In genomic region chr6:156886409-156886808, GRCh38 we compare ENCODE assay signal across 9 cellular contexts.
A peak's percentile ranks its signal among the peaks of the same experiment; 100 is the strongest.
DNase-seq lines count a peak whose midpoint lies in the region; ATAC-seq and TF ChIP-seq lines count a peak whose summit lies in the region.
"Had no signal": no experiment of that assay in that cellular context is flagged by ENCODE, and none has a peak within 500 bp of the region (broad histone marks: within the 10 kb centered on the region; RNA-seq: fewer than 3 reads in every experiment).

No MANE protein-coding gene starts in this region.

- H3K9me3 ChIP-seq in A673 (ENCODE audit: low read depth, low read length, poor library complexity, severe bottlenecking) = no peaks in the 10 kb centered on the region

- H3K36me3 ChIP-seq in A673 (ENCODE audit: insufficient read depth, low read length, poor library complexity, severe bottlenecking) = no peaks in the 10 kb centered on the region

- intact Hi-C loops in activated T-helper 2 cell treated with anti-CD3 and anti-CD28 coated beads, Interferon-gamma antibody, Interleukin-2, Interleukin-4, amounts not matched to agents 10 μg/mL and 5 μg/mL and 100 μg/mL, durations not matched to agents 14 hours and 24 hours and 36 hours (cut with micrococcal nuclease) = no loop called here
- intact Hi-C loops in A673 (cut with micrococcal nuclease; ENCODE audit: unreplicated experiment) = no loop called here

- H3K27me3 ChIP-seq in A673 (replicated peaks; ENCODE audit: insufficient read depth, low read depth, low read length, poor library complexity) = no peaks in the 10 kb centered on the region

- H3K27ac ChIP-seq in A673 (ENCODE audit: low read depth, low read length, poor library complexity, severe bottlenecking) = no peak overlapping the region
- H3K27ac ChIP-seq: epithelial cell of prostate had no signal

- H3K4me1 Mint-ChIP-seq in activated T-helper 2 cell treated with anti-CD3 and anti-CD28 coated beads, Interferon-gamma antibody, Interleukin-2, Interleukin-4, amounts not matched to agents 10 μg/mL and 5 μg/mL and 100 μg/mL, durations not matched to agents 14 hours and 24 hours and 36 hours (ENCODE audit: low read depth) = peaks cover 33% of the 10 kb centered on the region
- peaks cover 54 to 70% of the 10 kb centered on the region in 2 donors for H3K4me1 Mint-ChIP-seq in natural killer cell treated with Interleukin-12 subunit alpha and Interleukin-12 subunit beta and Interleukin-15 and Interleukin-18, amount 100 ng/mL, for 72 hours (ENCODE audit: low read depth in 2 of 2)

- POLR2A ChIA-PET in A673 (lab: Charles Lee; ENCODE audit: low non-redundant PET) = no interaction called here

- H3K4me3 ChIP-seq in A673 (ENCODE audit: low read depth, low read length, poor library complexity, severe bottlenecking) = no peak overlapping the region

- peaks cover 15% of the 10 kb centered on the region for H3K4me1 ChIP-seq in A673 (ENCODE audit: insufficient read depth, low read length, poor library complexity, severe bottlenecking)

- ATAC-seq in HG03060 (IDR thresholded peaks at IDR 0.05; ENCODE audit: low read depth, unreplicated experiment) = peak; percentile 74
- ATAC-seq in natural killer cell treated with Interleukin-12 subunit alpha and Interleukin-12 subunit beta and Interleukin-15 and Interleukin-18, amount 100 ng/mL, for 72 hours = peak; percentile 50 to 57

- CTCF ChIA-PET in A673 (lab: Charles Lee) = no interaction called here

- H3K27ac Mint-ChIP-seq in activated T-helper 2 cell treated with anti-CD3 and anti-CD28 coated beads, Interferon-gamma antibody, Interleukin-2, Interleukin-4, amounts not matched to agents 10 μg/mL and 5 μg/mL and 100 μg/mL, durations not matched to agents 14 hours and 24 hours and 36 hours = peak overlapping the region; percentile 6
- peak overlapping the region; percentile 24 to 32 for H3K27ac Mint-ChIP-seq in natural killer cell treated with Interleukin-12 subunit alpha and Interleukin-12 subunit beta and Interleukin-15 and Interleukin-18, amount 100 ng/mL, for 72 hours

- H3K27me3 Mint-ChIP-seq in activated T-helper 2 cell treated with anti-CD3 and anti-CD28 coated beads, Interferon-gamma antibody, Interleukin-2, Interleukin-4, amounts not matched to agents 10 μg/mL and 5 μg/mL and 100 μg/mL, durations not matched to agents 14 hours and 24 hours and 36 hours (ENCODE audit: low read depth) = no peaks in the 10 kb centered on the region
- no peaks in the 10 kb centered on the region for H3K27me3 Mint-ChIP-seq in natural killer cell treated with Interleukin-12 subunit alpha and Interleukin-12 subunit beta and Interleukin-15 and Interleukin-18, amount 100 ng/mL, for 72 hours

- H3K36me3 Mint-ChIP-seq in activated T-helper 2 cell treated with anti-CD3 and anti-CD28 coated beads, Interferon-gamma antibody, Interleukin-2, Interleukin-4, amounts not matched to agents 10 μg/mL and 5 μg/mL and 100 μg/mL, durations not matched to agents 14 hours and 24 hours and 36 hours (ENCODE audit: low read depth) = peaks cover 4% of the 10 kb centered on the region
- no peaks in the 10 kb centered on the region for H3K36me3 Mint-ChIP-seq in natural killer cell treated with Interleukin-12 subunit alpha and Interleukin-12 subunit beta and Interleukin-15 and Interleukin-18, amount 100 ng/mL, for 72 hours

- TF ChIP-seq CTCF in A673 (conservative IDR thresholded peaks at IDR 0.05; ENCODE audit: low read depth, low read length) = no peak

- peak; percentile 27 for DNase-seq in GM19238 (ENCODE audit: insufficient read length, low spot score)
- no peak for DNase-seq in activated T-helper 2 cell treated with anti-CD3 and anti-CD28 coated beads, Interferon-gamma antibody, Interleukin-2, Interleukin-4, amounts not matched to agents 10 μg/mL and 5 μg/mL and 100 μg/mL, durations not matched to agents 14 hours and 24 hours and 36 hours (ENCODE audit: low spot score)
- DNase-seq in natural killer cell treated with Interleukin-12 subunit alpha and Interleukin-12 subunit beta and Interleukin-15 and Interleukin-18, amount 100 ng/mL, for 72 hours (ENCODE audit: low spot score) = no peak
- no peak for DNase-seq in OCI-M1 (lab: John Stamatoyannopoulos, UW)
- no peak for DNase-seq in iPS-NIHi7 (ENCODE audit: extremely low spot score)
- DNase-seq in AML-193 (lab: John Stamatoyannopoulos, UW) = no peak
- no peak for DNase-seq in A673 (ENCODE audit: low spot score)

- H3K9me3 Mint-ChIP-seq in activated T-helper 2 cell treated with anti-CD3 and anti-CD28 coated beads, Interferon-gamma antibody, Interleukin-2, Interleukin-4, amounts not matched to agents 10 μg/mL and 5 μg/mL and 100 μg/mL, durations not matched to agents 14 hours and 24 hours and 36 hours = no peaks in the 10 kb centered on the region
- H3K9me3 Mint-ChIP-seq in natural killer cell treated with Interleukin-12 subunit alpha and Interleukin-12 subunit beta and Interleukin-15 and Interleukin-18, amount 100 ng/mL, for 72 hours = no peaks in the 10 kb centered on the region

- BruUV-seq in A673 (replicated peaks; lab: Mats Ljungman, UMichigan) = no TSS peak

- no peak overlapping the region for H3K4me3 Mint-ChIP-seq in activated T-helper 2 cell treated with anti-CD3 and anti-CD28 coated beads, Interferon-gamma antibody, Interleukin-2, Interleukin-4, amounts not matched to agents 10 μg/mL and 5 μg/mL and 100 μg/mL, durations not matched to agents 14 hours and 24 hours and 36 hours (ENCODE audit: low read depth)
- peak overlapping the region; percentile 40 for H3K4me3 Mint-ChIP-seq in natural killer cell treated with Interleukin-12 subunit alpha and Interleukin-12 subunit beta and Interleukin-15 and Interleukin-18, amount 100 ng/mL, for 72 hours
